26 cellular contexts compared by ENCODE assay signal in genomic region chrX:29434939-29435338, GRCh38.
DNase-seq lines count a peak whose midpoint lies in the region; ATAC-seq, FAIRE-seq and TF ChIP-seq lines count a peak whose summit lies in the region.
"Had no signal": no experiment of that assay in that cellular context is flagged by ENCODE, and none has a peak within 500 bp of the region (broad histone marks: within the 10 kb centered on the region; RNA-seq: fewer than 3 reads in every experiment).

No MANE protein-coding gene starts in this region.

- H3K27me3 Mint-ChIP-seq in astrocyte (ENCODE audit: low read depth, unreplicated experiment): no peaks in the 10 kb centered on the region
- no peaks in the 10 kb centered on the region for H3K27me3 Mint-ChIP-seq in activated naive CD8-positive, alpha-beta T cell treated with anti-CD3 and anti-CD28 coated beads for 36 hours
- H3K27me3 Mint-ChIP-seq: CD4-positive, alpha-beta memory T cell; CD4-positive, CD25-positive, alpha-beta regulatory T cell; CD8-positive, alpha-beta memory T cell had no signal

- H3K27me3 ChIP-seq in SK-N-SH (ENCODE audit: insufficient read depth): no peaks in the 10 kb centered on the region
- H3K27me3 ChIP-seq in astrocyte (ENCODE audit: insufficient read depth, low read length): no peaks in the 10 kb centered on the region
- H3K27me3 ChIP-seq: BE2C, BLaER1 had no signal

- no peak for TF ChIP-seq EP300 in SK-N-SH (IDR thresholded peaks at IDR 0.05; ENCODE audit: borderline replicate concordance in 1 of 2, low read depth in 1 of 2, low read length in 1 of 2)

- H2AFZ ChIP-seq in SK-N-SH (ENCODE audit: low read depth) (no peak overlapping the region), astrocyte (ENCODE audit: low read depth, low read length) (no peak overlapping the region)

- H3K27ac ChIP-seq in SK-N-SH (ENCODE audit: low read depth in 2 of 2, low read length in 1 of 2) (no peak overlapping the region), HEK293 (ENCODE audit: extremely low read depth, low read depth, low read length) (no peak overlapping the region), astrocyte (ENCODE audit: low read depth, low read length) (no peak overlapping the region)
- H3K27ac ChIP-seq: 22Rv1, BLaER1 had no signal

- no peaks in the 10 kb centered on the region for H3K9me2 ChIP-seq in SK-N-SH

- H3K4me3 ChIP-seq in SK-N-SH (ENCODE audit: low read depth in 2 of 2, low read length in 1 of 2) (no peak overlapping the region), HEK293 (ENCODE audit: low read depth, low read length) (no peak overlapping the region), astrocyte (ENCODE audit: insufficient read depth, low read depth, low read length) (no peak overlapping the region)
- H3K4me3 ChIP-seq: BLaER1, GM12878 had no signal

- H3F3A ChIP-seq in SK-N-SH (replicated peaks; ENCODE audit: insufficient read depth): no peaks in the 10 kb centered on the region

- in situ Hi-C loops in GM13977 (cut with MboI; ENCODE audit: low pct_unique_long_range_greater_than_20kb, low sequenced_read_pairs, unreplicated experiment): no loop called here

- H3K79me2 ChIP-seq in SK-N-SH (ENCODE audit: insufficient read depth) (no peaks in the 10 kb centered on the region), astrocyte (ENCODE audit: insufficient read depth, low read length) (no peaks in the 10 kb centered on the region)

- DNase-seq in SK-N-SH (no peak), astrocyte (ENCODE audit: low read depth) (no peak), GM13977 (ENCODE audit: low spot score) (no peak)
- no peak for DNase-seq in activated naive CD8-positive, alpha-beta T cell treated with anti-CD3 and anti-CD28 coated beads for 36 hours
- DNase-seq: ACHN; BE2C; C1 segment of cervical spinal cord; CD4-positive, alpha-beta memory T cell; CD4-positive, CD25-positive, alpha-beta regulatory T cell; CD8-positive, alpha-beta memory T cell; COR-L47; DMS 273 treated with DMSO at 0.1 percent for 48 hours; DMS153; DMS53; DMS79; DND-41; EL; GDM1 had no signal

- 30% methylated on average over 3 of the region's 3 CpGs for WGBS in SK-N-SH (ENCODE audit: low lambda C conversion rate)

- POLR2A ChIA-PET in SK-N-SH (lab: Yijun Ruan, JAX) (no interaction called here), HEK293 (lab: Yijun Ruan, JAX) (no interaction called here)

- H3K4me1 Mint-ChIP-seq in astrocyte (ENCODE audit: low read depth, unreplicated experiment): no peaks in the 10 kb centered on the region
- no peaks in the 10 kb centered on the region for H3K4me1 Mint-ChIP-seq in activated naive CD8-positive, alpha-beta T cell treated with anti-CD3 and anti-CD28 coated beads for 36 hours
- H3K4me1 Mint-ChIP-seq: CD14-positive monocyte; CD4-positive, alpha-beta memory T cell; CD4-positive, CD25-positive, alpha-beta regulatory T cell; CD8-positive, alpha-beta memory T cell had no signal

- no peak for ATAC-seq in SK-N-SH treated with all-trans-retinoic acid at 6 μM for 48 hours
- no peak for ATAC-seq in HG02759 (IDR thresholded peaks at IDR 0.05; ENCODE audit: unreplicated experiment)
- ATAC-seq: GM12878 had no signal

- no peaks in the 10 kb centered on the region for H3K36me3 Mint-ChIP-seq in astrocyte (ENCODE audit: low read depth, unreplicated experiment)
- no peaks in the 10 kb centered on the region for H3K36me3 Mint-ChIP-seq in activated naive CD8-positive, alpha-beta T cell treated with anti-CD3 and anti-CD28 coated beads for 36 hours
- H3K36me3 Mint-ChIP-seq: CD14-positive monocyte; CD4-positive, alpha-beta memory T cell; CD4-positive, CD25-positive, alpha-beta regulatory T cell; CD8-positive, alpha-beta memory T cell had no signal

- no peak for TF ChIP-seq RAD21 in SK-N-SH (IDR thresholded peaks at IDR 0.05; ENCODE audit: low read length)

- TF ChIP-seq CTCF in SK-N-SH (IDR thresholded peaks at IDR 0.05): no peak
- no peak for TF ChIP-seq CTCF in HEK293 (tag by site-specific recombination; IDR thresholded peaks at IDR 0.05)
- TF ChIP-seq CTCF in astrocyte (IDR thresholded peaks at IDR 0.05; ENCODE audit: insufficient read depth, low read depth, low read length): no peak
- no peak for TF ChIP-seq CTCF in GM13977 (IDR thresholded peaks at IDR 0.05; ENCODE audit: extremely low read depth, insufficient read depth, missing control alignments)

- no peak overlapping the region for H3K4me3 Mint-ChIP-seq in astrocyte (ENCODE audit: unreplicated experiment)
- no peak overlapping the region for H3K4me3 Mint-ChIP-seq in activated naive CD8-positive, alpha-beta T cell treated with anti-CD3 and anti-CD28 coated beads for 36 hours
- H3K4me3 Mint-ChIP-seq: CD14-positive monocyte; CD4-positive, alpha-beta memory T cell; CD4-positive, CD25-positive, alpha-beta regulatory T cell; CD8-positive, alpha-beta memory T cell had no signal

- no peak overlapping the region for H3K9ac ChIP-seq in SK-N-SH
- no peak overlapping the region for H3K9ac ChIP-seq in astrocyte (ENCODE audit: low read length)
- H3K9ac ChIP-seq: BLaER1 had no signal

- H3K9me3 ChIP-seq in SK-N-SH (no peaks in the 10 kb centered on the region), HEK293 (ENCODE audit: control insufficient read depth, insufficient read depth, low read depth, low read length) (no peaks in the 10 kb centered on the region; the same call in 1 of the 2 replicates), astrocyte (ENCODE audit: insufficient read depth, low read depth, low read length) (no peaks in the 10 kb centered on the region)
- H3K9me3 ChIP-seq: BE2C, BLaER1 had no signal

- H3K9me3 Mint-ChIP-seq in astrocyte (ENCODE audit: unreplicated experiment): no peaks in the 10 kb centered on the region
- peaks cover 1% of the 10 kb centered on the region for H3K9me3 Mint-ChIP-seq in activated naive CD8-positive, alpha-beta T cell treated with anti-CD3 and anti-CD28 coated beads for 36 hours

- H3K4me2 ChIP-seq in SK-N-SH: no peak overlapping the region
- H3K4me2 ChIP-seq in astrocyte (ENCODE audit: low read length): no peak overlapping the region
- H3K4me2 ChIP-seq: BLaER1 had no signal

- H3K4me1 ChIP-seq in SK-N-SH (ENCODE audit: control insufficient read depth in 1 of 2, insufficient read depth in 2 of 2, low read depth in 1 of 2, low read length in 1 of 2): no peaks in the 10 kb centered on the region
- H3K4me1 ChIP-seq in HEK293 (ENCODE audit: control insufficient read depth, insufficient read depth, low read length): no peaks in the 10 kb centered on the region
- no peaks in the 10 kb centered on the region for H3K4me1 ChIP-seq in astrocyte (ENCODE audit: insufficient read depth, low read length)
- H3K4me1 ChIP-seq: BE2C, BLaER1 had no signal

- H3K36me3 ChIP-seq in SK-N-SH (replicated peaks in 1 of 2; ENCODE audit: control insufficient read depth in 1 of 2, insufficient read depth in 2 of 2, low read length in 1 of 2) (no peaks in the 10 kb centered on the region), HEK293 (ENCODE audit: control insufficient read depth in 2 of 2, insufficient read depth in 1 of 2, low read length in 2 of 2) (no peaks in the 10 kb centered on the region), astrocyte (ENCODE audit: insufficient read depth, low read length) (no peaks in the 10 kb centered on the region)
- H3K36me3 ChIP-seq: BE2C, BLaER1 had no signal

- CTCF ChIA-PET in SK-N-SH (lab: Yijun Ruan, JAX) (no interaction called here), HEK293 (lab: Yijun Ruan, JAX) (no interaction called here)

- no peak overlapping the region for H3K27ac Mint-ChIP-seq in astrocyte (ENCODE audit: unreplicated experiment)
- H3K27ac Mint-ChIP-seq in activated naive CD8-positive, alpha-beta T cell treated with anti-CD3 and anti-CD28 coated beads for 36 hours: no peak overlapping the region
- H3K27ac Mint-ChIP-seq: CD14-positive monocyte; CD4-positive, alpha-beta memory T cell; CD4-positive, CD25-positive, alpha-beta regulatory T cell; CD8-positive, alpha-beta memory T cell had no signal

- no peaks in the 10 kb centered on the region for H4K20me1 ChIP-seq in SK-N-SH (ENCODE audit: insufficient read depth)
- H4K20me1 ChIP-seq in astrocyte (ENCODE audit: insufficient read depth, low read length): no peaks in the 10 kb centered on the region
- H4K20me1 ChIP-seq: BLaER1 had no signal

- FAIRE-seq in astrocyte (lab: Jason Lieb, UNC): peak; percentile 41
- FAIRE-seq: GM12878, GM18507 had no signal

TF ChIP-seq in SK-N-SH treated with all-trans-retinoic acid at 6 μM for 48 hours, 23 proteins besides CTCF, POLR2A, EP300 and RAD21 (continues in another document):
- TF ChIP-seq PPARA (CRISPR knock-in tag; IDR thresholded peaks at IDR 0.05; ENCODE audit: borderline replicate concordance): no peak

TF ChIP-seq in SK-N-SH, 30 proteins besides CTCF, POLR2A, EP300 and RAD21:
- no peak for TF ChIP-seq PBX3 (IDR thresholded peaks at IDR 0.05)
- no peak for TF ChIP-seq RCOR1 (IDR thresholded peaks at IDR 0.05; ENCODE audit: low read length)
TF ChIP-seq in SK-N-SH: peak in this region for 0.

TF ChIP-seq in HEK293, 187 proteins besides CTCF, POLR2A, EP300 and RAD21:
- TF ChIP-seq ZNF146 (tag by site-specific recombination; IDR thresholded peaks at IDR 0.05) (peak; percentile 64), ZNF280D (tag by site-specific recombination; IDR thresholded peaks at IDR 0.05) (no peak)
